Comparison of ENCODE assay signal across 11 cellular contexts in the genomic region with DNA sequence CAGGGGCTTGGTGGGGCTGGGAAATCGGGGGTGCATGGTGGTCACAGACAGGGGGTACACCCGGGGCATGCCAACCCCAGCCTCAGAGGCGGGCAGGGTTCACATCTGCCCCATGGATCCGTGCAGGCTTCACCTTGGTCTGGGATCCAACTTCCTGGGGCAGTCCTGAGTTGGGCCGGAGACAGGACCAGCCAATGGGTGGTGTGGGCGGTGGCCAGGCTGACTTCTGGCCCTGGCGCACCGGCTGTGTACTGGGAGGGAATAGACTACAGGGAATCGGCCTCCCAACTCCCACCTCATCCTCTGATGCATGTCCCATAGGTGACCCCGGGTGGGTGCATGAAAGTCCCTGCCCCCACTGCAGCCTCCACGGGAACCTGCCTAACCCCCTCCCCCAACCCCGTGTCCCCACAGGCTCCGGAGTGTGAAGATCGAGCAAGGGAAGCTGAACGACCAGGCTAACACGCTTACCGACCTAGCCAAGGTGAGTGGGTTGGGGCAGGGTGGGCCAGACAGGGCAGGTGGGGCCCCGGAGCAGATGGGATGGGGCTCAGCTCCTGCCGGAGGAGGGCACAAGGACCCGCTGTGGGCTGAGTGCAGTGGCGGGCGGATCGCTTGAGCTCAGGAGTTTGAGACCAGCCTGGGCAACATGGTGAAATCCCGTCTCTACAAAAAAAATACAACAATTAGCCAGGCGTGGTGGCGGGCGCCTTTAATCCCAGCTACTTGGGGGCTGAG. TPM values are rescaled to one million over a fixed set of nuclear protein-coding genes. Genes with fewer than 3 reads are reported as not detected.
DNase-seq lines count a peak whose midpoint lies in the region; ATAC-seq and TF ChIP-seq lines count a peak whose summit lies in the region.
"Had no signal": no experiment of that assay in that cellular context is flagged by ENCODE, and none has a peak within 500 bp of the region (broad histone marks: within the 10 kb centered on the region; RNA-seq: fewer than 3 reads in every experiment).

No MANE protein-coding gene starts in this region.

- H3K9me3 ChIP-seq in WERI-Rb-1 (ENCODE audit: severe bottlenecking), result no peaks in the 10 kb centered on the region
- no peaks in the 10 kb centered on the region for H3K9me3 ChIP-seq in neuronal stem cell (replicated peaks in 1 of 2; ENCODE audit: control insufficient read depth in 2 of 2, insufficient read depth in 1 of 2, low read depth in 1 of 2, low read length in 2 of 2)
- H3K9me3 ChIP-seq in BE2C, result no peaks in the 10 kb centered on the region; the same call in 1 of the 2 replicates
- H3K9me3 ChIP-seq in sigmoid colon, result no peaks in the 10 kb centered on the region
- H3K9me3 ChIP-seq: A549, Caco-2 had no signal

- ATAC-seq in HG02870 (IDR thresholded peaks at IDR 0.05; ENCODE audit: unreplicated experiment), result no peak
- ATAC-seq: A549 had no signal

- H3K27ac ChIP-seq in 22Rv1 (peak overlapping the region; percentile 31; the same call in 1 of the 2 replicates), WERI-Rb-1 (peak overlapping the region; percentile 40; the same call in 1 of the 2 replicates), neuronal stem cell (replicated peaks; ENCODE audit: low read length) (no peak overlapping the region), sigmoid colon (no peak overlapping the region)
- H3K27ac ChIP-seq: A549, GM23248 had no signal

- intact Hi-C loops in sigmoid colon (cut with DNase I), result no loop called here

- H4K8ac ChIP-seq in neuronal stem cell (ENCODE audit: low read depth, low read length), result no peak overlapping the region

- no peak for TF ChIP-seq POLR2A in sigmoid colon (IDR thresholded peaks at IDR 0.05)

- H3K4me3 ChIP-seq in WERI-Rb-1 (ENCODE audit: low read depth, low read length), result no peak overlapping the region
- no peak overlapping the region for H3K4me3 ChIP-seq in neuronal stem cell (ENCODE audit: low read length in 2 of 2)
- no peak overlapping the region for H3K4me3 ChIP-seq in BE2C (ENCODE audit: low read depth, low read length)
- H3K4me3 ChIP-seq in sigmoid colon, result no peak overlapping the region
- H3K4me3 ChIP-seq: A549, GM23248 had no signal

- H2BK120ac ChIP-seq in neuronal stem cell (ENCODE audit: low read depth, low read length), result no peak overlapping the region

- no peak for TF ChIP-seq EP300 in sigmoid colon (IDR thresholded peaks at IDR 0.05)

- H2BK12ac ChIP-seq in neuronal stem cell (ENCODE audit: low read length), result peak overlapping the region; percentile 22

- no peak overlapping the region for H3K23ac ChIP-seq in neuronal stem cell (ENCODE audit: low read depth, low read length, poor library complexity)

- peak; percentile 64 for DNase-seq in DMS53 (lab: John Stamatoyannopoulos, UW)
- no peak for DNase-seq in WERI-Rb-1
- DNase-seq in neuronal stem cell (ENCODE audit: low spot score), result no peak
- DNase-seq in BE2C, result no peak
- DNase-seq in sigmoid colon, result no peak
- DNase-seq: Caco-2; CD8-positive, alpha-beta memory T cell; GM23248 had no signal

- no peak overlapping the region for H2BK5ac ChIP-seq in neuronal stem cell (ENCODE audit: low read length)

- H2BK15ac ChIP-seq in neuronal stem cell (ENCODE audit: low read length), result no peak overlapping the region

- H2AFZ ChIP-seq in neuronal stem cell (ENCODE audit: low read length), result no peak overlapping the region
- H2AFZ ChIP-seq: GM23248 had no signal

- no peaks in the 10 kb centered on the region for H3K79me1 ChIP-seq in neuronal stem cell (ENCODE audit: low read depth, low read length)

- no peak overlapping the region for H4K91ac ChIP-seq in neuronal stem cell (ENCODE audit: low read depth, low read length, poor library complexity)

- H3K14ac ChIP-seq in neuronal stem cell (ENCODE audit: low read length), result peak overlapping the region; percentile 9

- H3K27me3 ChIP-seq in WERI-Rb-1 (ENCODE audit: insufficient read depth, low read depth, severe bottlenecking) (no peaks in the 10 kb centered on the region), neuronal stem cell (ENCODE audit: control insufficient read depth in 3 of 3, insufficient read depth in 3 of 3, low read depth in 1 of 3, low read length in 3 of 3) (no peaks in the 10 kb centered on the region), BE2C (no peaks in the 10 kb centered on the region), sigmoid colon (no peaks in the 10 kb centered on the region)

- no peak overlapping the region for H3K18ac ChIP-seq in neuronal stem cell (ENCODE audit: low read length)

- H3K4me2 ChIP-seq in neuronal stem cell (ENCODE audit: insufficient read depth, low read length, poor library complexity, severe bottlenecking), result no peak overlapping the region
- H3K4me2 ChIP-seq: A549 had no signal

- peak overlapping the region; percentile 75 for H2AK5ac ChIP-seq in neuronal stem cell (ENCODE audit: low read depth, low read length)

- H3K4me1 ChIP-seq in neuronal stem cell (ENCODE audit: control insufficient read depth in 2 of 2, insufficient read depth in 1 of 2, low read depth in 1 of 2, low read length in 2 of 2), result no peaks in the 10 kb centered on the region
- no peaks in the 10 kb centered on the region for H3K4me1 ChIP-seq in BE2C
- H3K4me1 ChIP-seq in sigmoid colon, result no peaks in the 10 kb centered on the region
- H3K4me1 ChIP-seq: Caco-2 had no signal

- peak overlapping the region; percentile 44 for H3K9ac ChIP-seq in neuronal stem cell (ENCODE audit: low read depth, low read length, poor library complexity)
- H3K9ac ChIP-seq: GM23248 had no signal

- TF ChIP-seq CTCF in 22Rv1 (IDR thresholded peaks at IDR 0.05) (no peak), WERI-Rb-1 (IDR thresholded peaks at IDR 0.05; ENCODE audit: low read depth, low read length) (no peak), BE2C (IDR thresholded peaks at IDR 0.05; ENCODE audit: low read depth, low read length) (no peak), sigmoid colon (IDR thresholded peaks at IDR 0.05) (no peak)

- peaks cover 69% of the 10 kb centered on the region for H3K36me3 ChIP-seq in WERI-Rb-1
- peaks cover 0 to 9% of the 10 kb centered on the region in 2 donors for H3K36me3 ChIP-seq in neuronal stem cell (replicated peaks in 1 of 2; ENCODE audit: control insufficient read depth in 2 of 2, insufficient read depth in 2 of 2, low read length in 2 of 2)
- H3K36me3 ChIP-seq in BE2C, result no peaks in the 10 kb centered on the region
- H3K36me3 ChIP-seq in sigmoid colon, result no peaks in the 10 kb centered on the region

- WGBS in neuronal stem cell (ENCODE audit: extremely low coverage in 2 of 2, insufficient read length in 2 of 2, insufficient replicate concordance in 1 of 2), 2 donors, result no CpG with 5 or more reads among the region's 27 CpGs
- WGBS in sigmoid colon, 2 donors, result 64 to 85% methylated on average over 27 of the region's 27 CpGs

- H3K4ac ChIP-seq in neuronal stem cell (ENCODE audit: low read length), result no peak overlapping the region

RNA-seq across cellular contexts. Expression of gene ARRDC2, which starts 14.7 kb away (rescaled TPM):
- polyA plus RNA-seq in neuronal stem cell (2013, experiment 1 of 2), result 0.81 TPM
- 0.75 TPM for polyA plus RNA-seq in neuronal stem cell (2013, experiment 2 of 2)
- polyA plus RNA-seq in BE2C (2012; ENCODE audit: insufficient read depth, insufficient read length, low read depth), result 2.8 TPM
- total RNA-seq in sigmoid colon, result 10 to 100 TPM; 34.5 to 54.2 (median 37.0) TPM
- 10 to 100 TPM; 22.2 to 44.2 (median 36.5) TPM for polyA plus RNA-seq in sigmoid colon

RNA-seq across cellular contexts. Expression of gene KCNN1, which starts 26.3 kb away (rescaled TPM):
- 8.4 TPM for polyA plus RNA-seq in neuronal stem cell (2013, experiment 1 of 2)
- polyA plus RNA-seq in neuronal stem cell (2013, experiment 2 of 2), result 7.4 TPM
- polyA plus RNA-seq in BE2C (2012; ENCODE audit: insufficient read depth, insufficient read length, low read depth), result 9.5 TPM
- under 1 TPM in 2 of 4 donors, not detected in 2; 0.33 to 0.55 TPM for total RNA-seq in sigmoid colon
- under 1 TPM in 1 of 3 donors, not detected in 2; 0.17 TPM for polyA plus RNA-seq in sigmoid colon
- total RNA-seq: Caco-2, GM23248 had no signal
- polyA plus RNA-seq: CD8-positive, alpha-beta memory T cell; GM23248 had no signal

Comparison
In these comparisons a context has a peak if more than half of its experiments do, and no peak if none do; other contexts are left out.
1. H3K27ac ChIP-seq: peak in 22Rv1 (single experiment) and WERI-Rb-1 (single experiment); none in neuronal stem cell (single experiment) and sigmoid colon (0 of 4).